ENCODE assay signal across 18 cellular contexts in genomic region chr2:127051780-127052067, GRCh38. TPM values are rescaled to one million over a fixed set of nuclear protein-coding genes. Genes with fewer than 3 reads are reported as not detected.
DNase-seq lines count a peak whose midpoint lies in the region; TF ChIP-seq lines count a peak whose summit lies in the region.
"Had no signal": no experiment of that assay in that cellular context is flagged by ENCODE, and none has a peak within 500 bp of the region (broad histone marks: within the 10 kb centered on the region; RNA-seq: fewer than 3 reads in every experiment).

No MANE protein-coding gene starts in this region.

- no peak overlapping the region for H3K4me3 ChIP-seq in dorsolateral prefrontal cortex
- H3K4me3 ChIP-seq: GM12878, SJSA1 had no signal

- H3K27ac ChIP-seq in RWPE1 = peak overlapping the region; percentile 14; the same call in 1 of the 2 replicates
- H3K27ac ChIP-seq in dorsolateral prefrontal cortex = peak overlapping the region in 58 of 59 donors; percentile 18 to 98 (median 86)
- peak overlapping the region; percentile 85 for H3K27ac ChIP-seq in temporal lobe (ENCODE audit: low read depth, low read length)
- H3K27ac ChIP-seq: HL-60, SJSA1 had no signal

- no peaks in the 10 kb centered on the region for H3K27me3 ChIP-seq in dorsolateral prefrontal cortex
- H3K27me3 ChIP-seq: SJSA1 had no signal

- intact Hi-C loops in dorsolateral prefrontal cortex (cut with DNase I) = loop anchor here (5.0 to 10.0 kb wide), 3 partner anchors 53 to 243 kb away; partner anchors contain the start of genes ERCC3 (in 2 of the 2) and BIN1 (in 1 of the 2)

- TF ChIP-seq CTCF in RWPE1 (conservative IDR thresholded peaks at IDR 0.05; ENCODE audit: low read depth) (no peak), dorsolateral prefrontal cortex (IDR thresholded peaks at IDR 0.05 in 54 of 56, conservative IDR thresholded peaks at IDR 0.05 in 2 of 56; ENCODE audit: low read depth in 1 of 56, partially characterized antibody in 56 of 56) (no peak)

- peak; percentile 33 for DNase-seq in SIG-M5 treated with dmso at 0.1 percent for 504 hours (lab: John Stamatoyannopoulos, UW; ENCODE audit: unreplicated experiment)
- DNase-seq in SIG-M5 (lab: John Stamatoyannopoulos, UW) = no peak
- DNase-seq in RWPE1 (ENCODE audit: low spot score) = no peak
- no peak for DNase-seq in dorsolateral prefrontal cortex
- no peak for DNase-seq in HK-2 (ENCODE audit: unreplicated experiment)
- DNase-seq in pons (ENCODE audit: low spot score) = no peak
- DNase-seq in activated CD8-positive, alpha-beta memory T cell treated with anti-CD3 and anti-CD28 coated beads, Interleukin-2, amount 50 U/mL, for 48 hours = no peak
- DNase-seq: Calu3, EL, H9, NCI-H1105, NCI-H1694, NCI-H510A, NCI-H774 had no signal

- CTCF ChIA-PET in RWPE1 (lab: Yijun Ruan, JAX) = interaction anchor here (1.5 kb wide), 1 partner anchor 80 kb away, joined by 3 read pairs; no protein-coding TSS in a partner anchor

- POLR2A ChIA-PET in RWPE1 (lab: Yijun Ruan, JAX; ENCODE audit: low non-redundant PET) = no interaction called here

RNA-seq across cellular contexts. Expression of gene BIN1, which starts 55.2 kb away (rescaled TPM):
- 100 to 1,000 TPM; 151 to 703 (median 290) TPM for total RNA-seq in dorsolateral prefrontal cortex
- total RNA-seq in temporal lobe = 42.8 TPM

Comparison
In these comparisons a context has a peak if more than half of its experiments do, and no peak if none do; other contexts are left out.
1. H3K27ac ChIP-seq: peak in every context shown above with its lines; median percentile 86 in dorsolateral prefrontal cortex; 85 in temporal lobe; 14 in RWPE1.